21 cellular contexts compared by ENCODE assay signal in the genomic region with DNA sequence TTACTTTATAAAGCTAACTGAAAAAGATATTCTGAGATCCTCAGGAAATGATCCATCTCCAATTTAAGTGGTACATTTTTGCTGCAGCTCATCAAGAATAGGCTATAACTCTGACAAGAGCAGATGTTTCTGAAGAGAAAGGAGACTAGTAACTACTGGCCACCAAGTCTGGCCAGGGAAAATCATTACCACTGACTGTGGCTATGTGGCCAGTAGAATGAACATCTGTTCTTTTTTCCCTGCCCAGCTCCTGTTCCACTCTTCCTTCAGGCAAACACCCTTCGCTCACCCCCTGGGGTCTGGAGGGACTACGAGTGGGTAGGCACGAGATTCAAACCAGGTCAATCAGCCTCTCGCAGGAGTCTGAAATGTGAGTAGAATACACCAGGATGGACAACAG. TPM values are rescaled to one million over a fixed set of nuclear protein-coding genes. Genes with fewer than 3 reads are reported as not detected.
DNase-seq lines count a peak whose midpoint lies in the region; ATAC-seq and TF ChIP-seq lines count a peak whose summit lies in the region.
"Had no signal": no experiment of that assay in that cellular context is flagged by ENCODE, and none has a peak within 500 bp of the region (broad histone marks: within the 10 kb centered on the region; RNA-seq: fewer than 3 reads in every experiment).

No MANE protein-coding gene starts in this region.

- H3K4me3 ChIP-seq in dorsolateral prefrontal cortex: no peak overlapping the region
- H3K4me3 ChIP-seq: gastrocnemius medialis, K562, SJCRH30, stomach had no signal

- peaks cover 9 to 10% of the 10 kb centered on the region in 2 donors for H3K9me3 Mint-ChIP-seq in activated T-cell treated with anti-CD3 and anti-CD28 coated beads, Interleukin-2, amount 50 U/mL, for 72 hours
- H3K9me3 Mint-ChIP-seq in stimulated activated memory B cell treated with anti-CD40 and anti-IgM and Interleukin-4, amounts not matched to agents 10 μg/mL and 1 μg/mL and 100 μg/mL, for 72 hours: peaks cover 5% of the 10 kb centered on the region

- H3K27me3 ChIP-seq in dorsolateral prefrontal cortex: no peaks in the 10 kb centered on the region
- H3K27me3 ChIP-seq: brain microvascular endothelial cell, gastrocnemius medialis, SJCRH30, stomach had no signal

- H3K27ac ChIP-seq in dorsolateral prefrontal cortex: peak overlapping the region in 57 of 59 donors; percentile 1 to 98 (median 92)
- H3K27ac ChIP-seq: brain microvascular endothelial cell, gastrocnemius medialis, SJCRH30 had no signal

- H3K36me3 Mint-ChIP-seq in activated T-cell treated with anti-CD3 and anti-CD28 coated beads, Interleukin-2, amount 50 U/mL, for 72 hours (ENCODE audit: insufficient read depth in 2 of 2): peaks cover 22 to 46% of the 10 kb centered on the region in 2 donors
- H3K36me3 Mint-ChIP-seq in stimulated activated memory B cell treated with anti-CD40 and anti-IgM and Interleukin-4, amounts not matched to agents 10 μg/mL and 1 μg/mL and 100 μg/mL, for 72 hours: peaks cover 55% of the 10 kb centered on the region

- peak overlapping the region; percentile 89 for H3K27ac Mint-ChIP-seq in activated T-cell treated with anti-CD3 and anti-CD28 coated beads, Interleukin-2, amount 50 U/mL, for 72 hours
- H3K27ac Mint-ChIP-seq in stimulated activated memory B cell treated with anti-CD40 and anti-IgM and Interleukin-4, amounts not matched to agents 10 μg/mL and 1 μg/mL and 100 μg/mL, for 72 hours: peak overlapping the region; percentile 81
- H3K27ac Mint-ChIP-seq: WTC11 had no signal

- TF ChIP-seq CTCF in dorsolateral prefrontal cortex (IDR thresholded peaks at IDR 0.05 in 54 of 56, conservative IDR thresholded peaks at IDR 0.05 in 2 of 56; ENCODE audit: low read depth in 1 of 56, partially characterized antibody in 56 of 56): no peak

- H3K4me1 Mint-ChIP-seq in activated T-cell treated with anti-CD3 and anti-CD28 coated beads, Interleukin-2, amount 50 U/mL, for 72 hours (ENCODE audit: low read depth): peaks cover 83% of the 10 kb centered on the region
- peaks cover 51% of the 10 kb centered on the region for H3K4me1 Mint-ChIP-seq in stimulated activated memory B cell treated with anti-CD40 and anti-IgM and Interleukin-4, amounts not matched to agents 10 μg/mL and 1 μg/mL and 100 μg/mL, for 72 hours

- no peak for ATAC-seq in activated T-cell treated with anti-CD3 and anti-CD28 coated beads, Interleukin-2, amount 50 U/mL, for 72 hours (replicated peaks in 1 of 2)
- no peak for ATAC-seq in stimulated activated memory B cell treated with anti-CD40 and anti-IgM and Interleukin-4, amounts not matched to agents 10 μg/mL and 1 μg/mL and 100 μg/mL, for 72 hours
- ATAC-seq in HG03025 (IDR thresholded peaks at IDR 0.05; ENCODE audit: low FRiP score, unreplicated experiment) (no peak), HG03039 (IDR thresholded peaks at IDR 0.05; ENCODE audit: unreplicated experiment) (no peak)
- ATAC-seq: gastrocnemius medialis, HCT116, K562, left cardiac atrium, WTC11 had no signal

- no peaks in the 10 kb centered on the region for H3K27me3 Mint-ChIP-seq in activated T-cell treated with anti-CD3 and anti-CD28 coated beads, Interleukin-2, amount 50 U/mL, for 72 hours (ENCODE audit: low read depth)
- H3K27me3 Mint-ChIP-seq in stimulated activated memory B cell treated with anti-CD40 and anti-IgM and Interleukin-4, amounts not matched to agents 10 μg/mL and 1 μg/mL and 100 μg/mL, for 72 hours: no peaks in the 10 kb centered on the region

- no peak overlapping the region for H3K4me3 Mint-ChIP-seq in activated T-cell treated with anti-CD3 and anti-CD28 coated beads, Interleukin-2, amount 50 U/mL, for 72 hours
- no peak overlapping the region for H3K4me3 Mint-ChIP-seq in stimulated activated memory B cell treated with anti-CD40 and anti-IgM and Interleukin-4, amounts not matched to agents 10 μg/mL and 1 μg/mL and 100 μg/mL, for 72 hours
- H3K4me3 Mint-ChIP-seq: WTC11 had no signal

- no peak for DNase-seq in activated T-cell treated with anti-CD3 and anti-CD28 coated beads, Interleukin-2, amount 50 U/mL, for 72 hours
- DNase-seq in activated T-cell treated with anti-CD3 and anti-CD28 coated beads, Interleukin-2, amount 50 U/mL, for 48 hours: no peak
- DNase-seq in NCI-H69 (lab: John Stamatoyannopoulos, UW) (peak; percentile 92), dorsolateral prefrontal cortex (no peak)
- DNase-seq in NK-92 treated with Interleukin-12 subunit alpha and Interleukin-12 subunit beta, amount 100 ng/mL, for 24 hours (lab: John Stamatoyannopoulos, UW): no peak
- DNase-seq: ACHN, activated gamma-delta T cell treated with Interleukin-2 at 50 U/mL for 16 hours, brain microvascular endothelial cell, EL, gastrocnemius medialis, left cardiac atrium, NCI-H1092, NCI-H526 treated with DMSO at 0.1 percent for 48 hours, stomach had no signal

- intact Hi-C loops in dorsolateral prefrontal cortex (cut with DNase I): no loop called here

RNA-seq across cellular contexts. Expression of a gene that starts 23.9 kb away (rescaled TPM):
- total RNA-seq in activated T-cell treated with anti-CD3 and anti-CD28 coated beads, Interleukin-2, amount 50 U/mL, for 72 hours: 100 to 1,000 TPM; 279 to 347 TPM
- 100 to 1,000 TPM in 9 of 120 experiments, 10 to 100 TPM in 111; 31.8 to 163 (median 68.8) TPM for total RNA-seq in dorsolateral prefrontal cortex
